Comparison of ENCODE assay signal across 33 cellular contexts in genomic region chr2:49928541-49928940, GRCh38.
"Had no signal": no experiment of that assay in that cellular context is flagged by ENCODE, and none has a peak within 500 bp of the region (broad histone marks: within the 10 kb centered on the region; RNA-seq: fewer than 3 reads in every experiment).

No MANE protein-coding gene starts in this region.

- H3K9ac ChIP-seq: KMS-11, SK-N-SH had no signal

- H3K4me3 ChIP-seq: ascending aorta, SJCRH30 had no signal

- ATAC-seq: activated CD8-positive, alpha-beta memory T cell treated with anti-CD3 and anti-CD28 coated beads, Interleukin-2, amount 10 ng/mL, durations not matched to agents 7 days and 5 days; activated T-cell treated with anti-CD3 and anti-CD28 coated beads, Interleukin-2, amount 50 U/mL, for 72 hours; activated T-helper 17 cell treated with anti-CD3 and anti-CD28 coated beads, Interleukin-2, amount 50 U/mL, for 72 hours; Panc1; T-cell; T-helper 17 cell had no signal

- H3K27ac ChIP-seq: ascending aorta, KMS-11, SJCRH30, VCaP had no signal

- H3K27ac Mint-ChIP-seq: activated B cell treated with CpG ODN at 0.5 μM for 24 hours; activated CD4-positive, alpha-beta memory T cell treated with anti-CD3 and anti-CD28 coated beads, Interleukin-2, amount 10 ng/mL, durations not matched to agents 7 days and 5 days; activated CD8-positive, alpha-beta memory T cell treated with anti-CD3 and anti-CD28 coated beads, Interleukin-2, amount 10 ng/mL, durations not matched to agents 7 days and 5 days; activated naive CD8-positive, alpha-beta T cell treated with anti-CD3 and anti-CD28 coated beads for 36 hours; activated T-cell treated with anti-CD3 and anti-CD28 coated beads, Interleukin-2, amount 50 U/mL, for 72 hours; activated T-helper 17 cell treated with anti-CD3 and anti-CD28 coated beads, Interleukin-2, amount 50 U/mL, for 72 hours; brain; T-cell; T-helper 17 cell had no signal

- H3K4me2 ChIP-seq: KMS-11, SK-N-SH had no signal

- H3K4me1 Mint-ChIP-seq: activated B cell treated with CpG ODN at 0.5 μM for 24 hours; activated CD4-positive, alpha-beta memory T cell treated with anti-CD3 and anti-CD28 coated beads, Interleukin-2, amount 10 ng/mL, durations not matched to agents 7 days and 5 days; activated CD8-positive, alpha-beta memory T cell treated with anti-CD3 and anti-CD28 coated beads, Interleukin-2, amount 10 ng/mL, durations not matched to agents 7 days and 5 days; activated naive CD8-positive, alpha-beta T cell treated with anti-CD3 and anti-CD28 coated beads for 36 hours; activated T-helper 17 cell treated with anti-CD3 and anti-CD28 coated beads, Interleukin-2, amount 50 U/mL, for 72 hours; T-cell; T-helper 17 cell had no signal

- H3K36me3 Mint-ChIP-seq: activated CD8-positive, alpha-beta memory T cell treated with anti-CD3 and anti-CD28 coated beads, Interleukin-2, amount 10 ng/mL, durations not matched to agents 7 days and 5 days; activated naive CD8-positive, alpha-beta T cell treated with anti-CD3 and anti-CD28 coated beads for 36 hours; brain; T-cell had no signal

- H3K4me3 Mint-ChIP-seq: activated B cell treated with CpG ODN at 0.5 μM for 24 hours; activated CD4-positive, alpha-beta memory T cell treated with anti-CD3 and anti-CD28 coated beads, Interleukin-2, amount 10 ng/mL, durations not matched to agents 7 days and 5 days; activated CD8-positive, alpha-beta memory T cell treated with anti-CD3 and anti-CD28 coated beads, Interleukin-2, amount 10 ng/mL, durations not matched to agents 7 days and 5 days; activated naive CD8-positive, alpha-beta T cell treated with anti-CD3 and anti-CD28 coated beads for 36 hours; activated T-cell treated with anti-CD3 and anti-CD28 coated beads, Interleukin-2, amount 50 U/mL, for 72 hours; activated T-helper 17 cell treated with anti-CD3 and anti-CD28 coated beads, Interleukin-2, amount 50 U/mL, for 72 hours; brain; T-cell; T-helper 17 cell had no signal

- H3K27me3 ChIP-seq: ascending aorta had no signal

- H3K27me3 Mint-ChIP-seq: activated B cell treated with CpG ODN at 0.5 μM for 24 hours; activated CD4-positive, alpha-beta memory T cell treated with anti-CD3 and anti-CD28 coated beads, Interleukin-2, amount 10 ng/mL, durations not matched to agents 7 days and 5 days; activated CD8-positive, alpha-beta memory T cell treated with anti-CD3 and anti-CD28 coated beads, Interleukin-2, amount 10 ng/mL, durations not matched to agents 7 days and 5 days; activated naive CD8-positive, alpha-beta T cell treated with anti-CD3 and anti-CD28 coated beads for 36 hours; T-helper 17 cell had no signal

- H3K4me1 ChIP-seq: ascending aorta, SJCRH30 had no signal

- DNase-seq: activated B cell treated with CpG ODN at 0.5 μM for 24 hours; activated CD4-positive, alpha-beta memory T cell treated with anti-CD3 and anti-CD28 coated beads, Interleukin-2, amount 10 ng/mL, durations not matched to agents 7 days and 5 days; activated CD4-positive, alpha-beta T cell treated with anti-CD3 and anti-CD28 coated beads for 1 hour; activated CD4-positive, alpha-beta T cell treated with anti-CD3 and anti-CD28 coated beads for 48 hours; activated CD8-positive, alpha-beta memory T cell treated with anti-CD3 and anti-CD28 coated beads for 24 hours; activated CD8-positive, alpha-beta memory T cell treated with anti-CD3 and anti-CD28 coated beads, Interleukin-2, amount 10 ng/mL, durations not matched to agents 7 days and 5 days; activated CD8-positive, alpha-beta memory T cell treated with anti-CD3 and anti-CD28 coated beads, Interleukin-2, amount 50 U/mL, for 48 hours; activated effector memory CD4-positive, alpha-beta T cell treated with anti-CD3 and anti-CD28 coated beads, Interleukin-2, amount 50 U/mL, for 16 hours; activated naive CD4-positive, alpha-beta T cell; activated naive CD4-positive, alpha-beta T cell treated with anti-CD3 and anti-CD28 coated beads, Interleukin-2, amount 50 U/mL, for 16 hours; activated naive CD8-positive, alpha-beta T cell treated with anti-CD3 and anti-CD28 coated beads for 36 hours; activated T-cell treated with anti-CD3 and anti-CD28 coated beads, Interleukin-2, amount 50 U/mL, for 72 hours; amniotic stem cell; MM.1S; MV-4-11; NCI-H1092; NCI-H1436 treated with DMSO at 0.1 percent for 48 hours; NCI-H1694 treated with DMSO at 0.1 percent for 48 hours; NCI-H2029; NCI-H345; NCI-H524 treated with DMSO at 0.1 percent for 48 hours; SHP77; SJCRH30; SK-N-SH; T-cell; T-helper 17 cell had no signal

- H3K9me3 Mint-ChIP-seq: activated B cell treated with CpG ODN at 0.5 μM for 24 hours; activated naive CD8-positive, alpha-beta T cell treated with anti-CD3 and anti-CD28 coated beads for 36 hours; activated T-helper 17 cell treated with anti-CD3 and anti-CD28 coated beads, Interleukin-2, amount 50 U/mL, for 72 hours; brain had no signal

- FAIRE-seq: bronchial epithelial cell had no signal

- H3K36me3 ChIP-seq: ascending aorta, SJCRH30 had no signal

- H3K9me3 ChIP-seq: ascending aorta, SJCRH30, SK-N-SH had no signal
